In genomic region chr10:110067960-110068770, GRCh38 we compare ENCODE assay signal across 8 cellular contexts.
A peak's percentile ranks its signal among the peaks of the same experiment; 100 is the strongest.
DNase-seq lines count a peak whose midpoint lies in the region; ATAC-seq lines count a peak whose summit lies in the region.

No MANE protein-coding gene starts in this region.

- H3K27ac Mint-ChIP-seq in T-helper 1 cell treated with Interleukin-12 subunit alpha and Interleukin-12 subunit beta and Interleukin-4 antibody, amounts not matched to agents 30 μg/mL and 1 μg/mL, for 36 hours = peak overlapping the region; percentile 89

- no peaks in the 10 kb centered on the region for H3K9me3 Mint-ChIP-seq in T-helper 1 cell treated with Interleukin-12 subunit alpha and Interleukin-12 subunit beta and Interleukin-4 antibody, amounts not matched to agents 30 μg/mL and 1 μg/mL, for 36 hours

- peak overlapping the region; percentile 80 for H3K4me3 Mint-ChIP-seq in T-helper 1 cell treated with Interleukin-12 subunit alpha and Interleukin-12 subunit beta and Interleukin-4 antibody, amounts not matched to agents 30 μg/mL and 1 μg/mL, for 36 hours

- DNase-seq in A172 (ENCODE audit: low spot score) (peak; percentile 47), fibroblast of peridontal ligament (ENCODE audit: extremely low read depth) (peak; percentile 45), amygdala (lab: John Stamatoyannopoulos, UW) (no peak), DMS53 treated with DMSO at 0.1 percent for 48 hours (lab: John Stamatoyannopoulos, UW; ENCODE audit: unreplicated experiment) (no peak)
- DNase-seq in stimulated activated CD8-positive, alpha-beta memory T cell treated with anti-CD3 and anti-CD28 coated beads, Interleukin-12 subunit alpha, Interleukin-12 subunit beta, amount 100 ng/mL, for 1 hour (ENCODE audit: low read depth) = peak; percentile 9

- no peaks in the 10 kb centered on the region for H3K27me3 Mint-ChIP-seq in T-helper 1 cell treated with Interleukin-12 subunit alpha and Interleukin-12 subunit beta and Interleukin-4 antibody, amounts not matched to agents 30 μg/mL and 1 μg/mL, for 36 hours (ENCODE audit: low read depth)

- ATAC-seq in GM18870 (IDR thresholded peaks at IDR 0.05; ENCODE audit: unreplicated experiment) (peak; percentile 53), HG03066 (IDR thresholded peaks at IDR 0.05; ENCODE audit: low read depth, unreplicated experiment) (peak; percentile 39)

- peaks cover 61% of the 10 kb centered on the region for H3K4me1 Mint-ChIP-seq in T-helper 1 cell treated with Interleukin-12 subunit alpha and Interleukin-12 subunit beta and Interleukin-4 antibody, amounts not matched to agents 30 μg/mL and 1 μg/mL, for 36 hours (ENCODE audit: low read depth)

- H3K36me3 Mint-ChIP-seq in T-helper 1 cell treated with Interleukin-12 subunit alpha and Interleukin-12 subunit beta and Interleukin-4 antibody, amounts not matched to agents 30 μg/mL and 1 μg/mL, for 36 hours (ENCODE audit: low read depth) = peaks cover 8% of the 10 kb centered on the region

Comparison
In these comparisons a context has a peak if more than half of its experiments do, and no peak if none do; other contexts are left out.
1. DNase-seq: peak in A172 (single experiment), fibroblast of peridontal ligament (single experiment) and stimulated activated CD8-positive, alpha-beta memory T cell treated with anti-CD3 and anti-CD28 coated beads, Interleukin-12 subunit alpha, Interleukin-12 subunit beta, amount 100 ng/mL, for 1 hour (single experiment); none in amygdala (0 of 56) and DMS53 treated with DMSO at 0.1 percent for 48 hours (single experiment).